In the genomic region with DNA sequence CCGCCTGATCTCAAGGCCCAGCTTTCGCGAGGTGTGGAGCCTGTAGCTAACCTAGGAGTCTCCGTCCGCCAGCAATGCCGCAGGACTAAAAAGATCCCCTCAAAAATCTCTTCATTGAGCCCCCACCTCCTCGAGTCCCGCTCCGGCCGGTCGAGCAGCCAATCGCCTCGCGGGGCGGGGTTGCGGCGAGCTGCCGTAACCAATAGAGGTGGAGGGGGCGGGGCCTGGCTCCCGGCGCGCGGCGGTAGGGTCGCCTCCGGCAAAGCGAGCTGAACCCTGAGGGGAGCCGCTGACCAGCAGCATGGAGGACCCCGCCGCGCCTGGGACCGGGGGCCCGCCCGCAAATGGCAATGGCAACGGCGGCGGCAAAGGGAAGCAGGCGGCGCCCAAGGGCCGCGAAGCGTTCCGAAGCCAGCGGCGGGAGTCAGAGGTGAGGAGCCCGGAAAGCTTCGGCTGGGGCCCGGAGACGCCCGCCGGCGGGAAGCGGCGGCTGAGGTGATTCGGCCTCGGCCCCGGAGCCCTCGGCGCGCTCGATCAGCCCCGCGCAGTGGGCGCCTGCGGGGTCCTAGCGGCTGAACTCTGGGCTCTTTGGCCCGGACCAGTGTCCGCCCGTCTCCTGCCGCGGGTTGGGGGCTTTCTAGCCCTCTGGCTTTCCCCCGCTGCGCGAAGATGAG, we compare ENCODE assay signal across 7 cellular contexts. TPM values are rescaled to one million over a fixed set of nuclear protein-coding genes. Genes with fewer than 3 reads are reported as not detected.
A peak's percentile ranks its signal among the peaks of the same experiment; 100 is the strongest.
DNase-seq lines count a peak whose midpoint lies in the region; ATAC-seq and TF ChIP-seq lines count a peak whose summit lies in the region.

A gene with protein sequence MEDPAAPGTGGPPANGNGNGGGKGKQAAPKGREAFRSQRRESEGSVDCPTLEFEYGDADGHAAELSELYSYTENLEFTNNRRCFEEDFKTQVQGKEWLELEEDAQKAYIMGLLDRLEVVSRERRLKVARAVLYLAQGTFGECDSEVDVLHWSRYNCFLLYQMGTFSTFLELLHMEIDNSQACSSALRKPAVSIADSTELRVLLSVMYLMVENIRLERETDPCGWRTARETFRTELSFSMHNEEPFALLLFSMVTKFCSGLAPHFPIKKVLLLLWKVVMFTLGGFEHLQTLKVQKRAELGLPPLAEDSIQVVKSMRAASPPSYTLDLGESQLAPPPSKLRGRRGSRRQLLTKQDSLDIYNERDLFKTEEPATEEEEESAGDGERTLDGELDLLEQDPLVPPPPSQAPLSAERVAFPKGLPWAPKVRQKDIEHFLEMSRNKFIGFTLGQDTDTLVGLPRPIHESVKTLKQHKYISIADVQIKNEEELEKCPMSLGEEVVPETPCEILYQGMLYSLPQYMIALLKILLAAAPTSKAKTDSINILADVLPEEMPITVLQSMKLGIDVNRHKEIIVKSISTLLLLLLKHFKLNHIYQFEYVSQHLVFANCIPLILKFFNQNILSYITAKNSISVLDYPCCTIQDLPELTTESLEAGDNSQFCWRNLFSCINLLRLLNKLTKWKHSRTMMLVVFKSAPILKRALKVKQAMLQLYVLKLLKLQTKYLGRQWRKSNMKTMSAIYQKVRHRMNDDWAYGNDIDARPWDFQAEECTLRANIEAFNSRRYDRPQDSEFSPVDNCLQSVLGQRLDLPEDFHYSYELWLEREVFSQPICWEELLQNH (plus strand): TSS at position 261 of the 674 bp plus-strand sequence. CDS start 41 bp downstream, at position 302.

- no peaks in the 10 kb centered on the region for H3K9me3 ChIP-seq in ascending aorta

- H3K27ac ChIP-seq in ascending aorta: peak within 1 kb of the TSS in 1 of 2 donors; percentile 9

- H3K27me3 ChIP-seq in ascending aorta: no peaks in the 10 kb centered on the region

- TF ChIP-seq CTCF in ascending aorta (IDR thresholded peaks at IDR 0.05): no peak

- DNase-seq in NCI-H187 treated with DMSO at 0.1 percent for 48 hours (lab: John Stamatoyannopoulos, UW): peak; percentile 60
- peak; percentile 68 to 93 for DNase-seq in ascending aorta (ENCODE audit: low spot score in 2 of 2)
- DNase-seq in hepatic stellate cell (ENCODE audit: low spot score): peak; percentile 92
- peak; percentile 98 for DNase-seq in retina

- ATAC-seq in GM18511 (IDR thresholded peaks at IDR 0.05; ENCODE audit: unreplicated experiment) (peak; percentile 97), HG02973 (IDR thresholded peaks at IDR 0.05; ENCODE audit: unreplicated experiment) (peak; percentile 92)

- intact Hi-C loops in T-helper 2 cell treated with Interferon-gamma antibody and Interleukin-4, amounts not matched to agents 100 ng/mL and 5 ng/mL, for 36 hours (cut with micrococcal nuclease): loop anchor here (1.0 to 10.0 kb wide), 5 partner anchors 66 to 520 kb away; a partner anchor contains a TSS
- intact Hi-C loops in ascending aorta (cut with DNase I): loop anchor here (2.0 kb wide), 1 partner anchor 210 kb away; a partner anchor contains a TSS

- H3K4me3 ChIP-seq in ascending aorta: peak within 1 kb of the TSS; percentile 75 to 80

- peaks cover 3 to 7% of the 10 kb centered on the region in 2 donors for H3K4me1 ChIP-seq in ascending aorta

- H3K36me3 ChIP-seq in ascending aorta: no peaks in the 10 kb centered on the region

RNA-seq across cellular contexts. Expression of the gene that starts here (rescaled TPM):
- total RNA-seq in T-helper 2 cell treated with Interferon-gamma antibody and Interleukin-4, amounts not matched to agents 100 ng/mL and 5 ng/mL, for 36 hours: 21.0 TPM in 2 replicates
- 2.3 TPM for total RNA-seq in ascending aorta
